Comparison of ENCODE assay signal across 8 cellular contexts in genomic region chr10:132160866-132161655, GRCh38. TPM values are rescaled to one million over a fixed set of nuclear protein-coding genes. Genes with fewer than 3 reads are reported as not detected.
DNase-seq lines count a peak whose midpoint lies in the region; ATAC-seq and TF ChIP-seq lines count a peak whose summit lies in the region.
"Not testable (repeated sequence)": the region's sequence is repeated elsewhere in the genome, so short reads cannot be mapped to it uniquely, and the experiment has no call there.
"Had no signal": no experiment of that assay in that cellular context is flagged by ENCODE, and none has a peak within 500 bp of the region (broad histone marks: within the 10 kb centered on the region; RNA-seq: fewer than 3 reads in every experiment).

No MANE protein-coding gene starts in this region.

- POLR2A ChIA-PET in activated CD4-positive, alpha-beta memory T cell treated with anti-CD3 and anti-CD28 coated beads for 36 hours (lab: Charles Lee) = not testable (repeated sequence)

- H3K27me3 ChIP-seq in lower lobe of right lung (ENCODE audit: low read depth) = peaks cover 18% of the 10 kb centered on the region

- TF ChIP-seq CTCF in lower lobe of right lung (IDR thresholded peaks at IDR 0.05) = not testable (repeated sequence)

- ATAC-seq in lower lobe of right lung = not testable (repeated sequence)

- not testable (repeated sequence) for H3K36me3 Mint-ChIP-seq in T-helper 2 cell treated with Interferon-gamma antibody and Interleukin-4, amounts not matched to agents 5 μg/mL and 100 μg/mL, for 36 hours (ENCODE audit: low read depth); activated CD4-positive, alpha-beta memory T cell treated with anti-CD3 and anti-CD28 coated beads for 36 hours; activated T-helper 2 cell treated with anti-CD3 and anti-CD28 coated beads, Interferon-gamma antibody, Interleukin-2, Interleukin-4, amounts not matched to agents 10 μg/mL and 5 μg/mL and 100 μg/mL, durations not matched to agents 14 hours and 24 hours and 36 hours (ENCODE audit: low read depth)

- peak overlapping the region; percentile 29 for H3K4me3 Mint-ChIP-seq in T-helper 2 cell treated with Interferon-gamma antibody and Interleukin-4, amounts not matched to agents 5 μg/mL and 100 μg/mL, for 36 hours
- not testable (repeated sequence) for H3K4me3 Mint-ChIP-seq in activated CD4-positive, alpha-beta memory T cell treated with anti-CD3 and anti-CD28 coated beads for 36 hours
- peak overlapping the region; percentile 13 for H3K4me3 Mint-ChIP-seq in activated T-helper 2 cell treated with anti-CD3 and anti-CD28 coated beads, Interferon-gamma antibody, Interleukin-2, Interleukin-4, amounts not matched to agents 10 μg/mL and 5 μg/mL and 100 μg/mL, durations not matched to agents 14 hours and 24 hours and 36 hours (ENCODE audit: low read depth)

- H3K4me1 Mint-ChIP-seq in T-helper 2 cell treated with Interferon-gamma antibody and Interleukin-4, amounts not matched to agents 5 μg/mL and 100 μg/mL, for 36 hours (ENCODE audit: low read depth) = peaks cover 32% of the 10 kb centered on the region
- peaks cover 31% of the 10 kb centered on the region for H3K4me1 Mint-ChIP-seq in activated CD4-positive, alpha-beta memory T cell treated with anti-CD3 and anti-CD28 coated beads for 36 hours (ENCODE audit: low read depth)
- peaks cover 38% of the 10 kb centered on the region for H3K4me1 Mint-ChIP-seq in activated T-helper 2 cell treated with anti-CD3 and anti-CD28 coated beads, Interferon-gamma antibody, Interleukin-2, Interleukin-4, amounts not matched to agents 10 μg/mL and 5 μg/mL and 100 μg/mL, durations not matched to agents 14 hours and 24 hours and 36 hours (ENCODE audit: low read depth)

- intact Hi-C loops in activated CD4-positive, alpha-beta memory T cell treated with anti-CD3 and anti-CD28 coated beads for 36 hours (cut with micrococcal nuclease); lower lobe of right lung (cut with DNase I): not testable (repeated sequence)
- intact Hi-C loops in activated T-helper 2 cell treated with anti-CD3 and anti-CD28 coated beads, Interferon-gamma antibody, Interleukin-2, Interleukin-4, amounts not matched to agents 10 μg/mL and 5 μg/mL and 100 μg/mL, durations not matched to agents 14 hours and 24 hours and 36 hours (cut with micrococcal nuclease) = loop anchor here (5.0 kb wide), 1 partner anchor 286 kb away; no protein-coding TSS in a partner anchor

- DNase-seq in T-helper 2 cell treated with Interferon-gamma antibody and Interleukin-4, amounts not matched to agents 5 μg/mL and 100 μg/mL, for 36 hours (ENCODE audit: low spot score); activated T-helper 2 cell treated with anti-CD3 and anti-CD28 coated beads, Interferon-gamma antibody, Interleukin-2, Interleukin-4, amounts not matched to agents 10 μg/mL and 5 μg/mL and 100 μg/mL, durations not matched to agents 14 hours and 24 hours and 36 hours (ENCODE audit: low spot score): not testable (repeated sequence)
- DNase-seq in activated CD4-positive, alpha-beta memory T cell treated with anti-CD3 and anti-CD28 coated beads for 36 hours = peak; percentile 39
- DNase-seq in central memory CD4-positive, alpha-beta T cell = peak; percentile 45
- peak; percentile 2 for DNase-seq in lower lobe of right lung
- peak; percentile 42 for DNase-seq in stimulated activated CD4-positive, alpha-beta T cell treated with anti-CD3 and anti-CD28 coated beads, Interleukin-1b, Interleukin-23, amount 100 ng/mL, for 48 hours

- H3K27ac Mint-ChIP-seq in T-helper 2 cell treated with Interferon-gamma antibody and Interleukin-4, amounts not matched to agents 5 μg/mL and 100 μg/mL, for 36 hours = peak overlapping the region; percentile 93
- H3K27ac Mint-ChIP-seq in activated CD4-positive, alpha-beta memory T cell treated with anti-CD3 and anti-CD28 coated beads for 36 hours = peak overlapping the region; percentile 38
- H3K27ac Mint-ChIP-seq in activated T-helper 2 cell treated with anti-CD3 and anti-CD28 coated beads, Interferon-gamma antibody, Interleukin-2, Interleukin-4, amounts not matched to agents 10 μg/mL and 5 μg/mL and 100 μg/mL, durations not matched to agents 14 hours and 24 hours and 36 hours = peak overlapping the region; percentile 82

- not testable (repeated sequence) for H3K9me3 ChIP-seq in KOPT-K1 (ENCODE audit: insufficient read depth, low read length, poor library complexity, severe bottlenecking); lower lobe of right lung

- not testable (repeated sequence) for H3K9me3 Mint-ChIP-seq in T-helper 2 cell treated with Interferon-gamma antibody and Interleukin-4, amounts not matched to agents 5 μg/mL and 100 μg/mL, for 36 hours; activated CD4-positive, alpha-beta memory T cell treated with anti-CD3 and anti-CD28 coated beads for 36 hours; activated T-helper 2 cell treated with anti-CD3 and anti-CD28 coated beads, Interferon-gamma antibody, Interleukin-2, Interleukin-4, amounts not matched to agents 10 μg/mL and 5 μg/mL and 100 μg/mL, durations not matched to agents 14 hours and 24 hours and 36 hours

- H3K27me3 Mint-ChIP-seq in T-helper 2 cell treated with Interferon-gamma antibody and Interleukin-4, amounts not matched to agents 5 μg/mL and 100 μg/mL, for 36 hours (ENCODE audit: low read depth); activated CD4-positive, alpha-beta memory T cell treated with anti-CD3 and anti-CD28 coated beads for 36 hours; activated T-helper 2 cell treated with anti-CD3 and anti-CD28 coated beads, Interferon-gamma antibody, Interleukin-2, Interleukin-4, amounts not matched to agents 10 μg/mL and 5 μg/mL and 100 μg/mL, durations not matched to agents 14 hours and 24 hours and 36 hours (ENCODE audit: low read depth): not testable (repeated sequence)

- H3K4me3 ChIP-seq in lower lobe of right lung = not testable (repeated sequence)

- peak overlapping the region; percentile 98 for H3K27ac ChIP-seq in KOPT-K1 (ENCODE audit: low read depth, low read length, poor library complexity, severe bottlenecking)
- not testable (repeated sequence) for H3K27ac ChIP-seq in lower lobe of right lung

- H3K4me1 ChIP-seq in lower lobe of right lung = not testable (repeated sequence)

- H3K36me3 ChIP-seq in KOPT-K1 (ENCODE audit: insufficient read depth, low read length); lower lobe of right lung: not testable (repeated sequence)

- CTCF ChIA-PET in activated CD4-positive, alpha-beta memory T cell treated with anti-CD3 and anti-CD28 coated beads for 36 hours (lab: Charles Lee) = not testable (repeated sequence)

RNA-seq across cellular contexts. Expression of gene DPYSL4, which starts 25.7 kb away (rescaled TPM):
- 1 to 10 TPM; 7.0 to 7.2 TPM for total RNA-seq in activated CD4-positive, alpha-beta memory T cell treated with anti-CD3 and anti-CD28 coated beads for 36 hours
- 16.5 and 17.9 TPM in 2 replicates for total RNA-seq in activated T-helper 2 cell treated with anti-CD3 and anti-CD28 coated beads, Interferon-gamma antibody, Interleukin-2, Interleukin-4, amounts not matched to agents 10 μg/mL and 5 μg/mL and 100 μg/mL, durations not matched to agents 14 hours and 24 hours and 36 hours
- 2.1 TPM for total RNA-seq in lower lobe of right lung
- total RNA-seq: Calu3 had no signal

Comparison
In these comparisons a context has a peak if more than half of its experiments do, and no peak if none do; other contexts are left out.
1. H3K27ac Mint-ChIP-seq: peak in every context shown above with its lines; median percentile 93 in T-helper 2 cell treated with Interferon-gamma antibody and Interleukin-4, amounts not matched to agents 5 μg/mL and 100 μg/mL, for 36 hours; 82 in activated T-helper 2 cell treated with anti-CD3 and anti-CD28 coated beads, Interferon-gamma antibody, Interleukin-2, Interleukin-4, amounts not matched to agents 10 μg/mL and 5 μg/mL and 100 μg/mL, durations not matched to agents 14 hours and 24 hours and 36 hours; 38 in activated CD4-positive, alpha-beta memory T cell treated with anti-CD3 and anti-CD28 coated beads for 36 hours.